ENCODE assay signal across 8 cellular contexts in genomic region chr11:65791719-65792213, GRCh38. TPM values are rescaled to one million over a fixed set of nuclear protein-coding genes. Genes with fewer than 3 reads are reported as not detected.
DNase-seq lines count a peak whose midpoint lies in the region; ATAC-seq lines count a peak whose summit lies in the region.

No MANE protein-coding gene starts in this region.

- H3K27me3 Mint-ChIP-seq in activated T-helper 2 cell treated with anti-CD3 and anti-CD28 coated beads, Interferon-gamma antibody, Interleukin-2, Interleukin-4, amounts not matched to agents 10 μg/mL and 5 μg/mL and 100 μg/mL, durations not matched to agents 14 hours and 24 hours and 36 hours (ENCODE audit: low read depth) = peaks cover 21% of the 10 kb centered on the region

- peak overlapping the region; percentile 55 for H3K27ac Mint-ChIP-seq in activated T-helper 2 cell treated with anti-CD3 and anti-CD28 coated beads, Interferon-gamma antibody, Interleukin-2, Interleukin-4, amounts not matched to agents 10 μg/mL and 5 μg/mL and 100 μg/mL, durations not matched to agents 14 hours and 24 hours and 36 hours

- no peak overlapping the region for H3K4me3 Mint-ChIP-seq in activated T-helper 2 cell treated with anti-CD3 and anti-CD28 coated beads, Interferon-gamma antibody, Interleukin-2, Interleukin-4, amounts not matched to agents 10 μg/mL and 5 μg/mL and 100 μg/mL, durations not matched to agents 14 hours and 24 hours and 36 hours (ENCODE audit: low read depth)

- intact Hi-C loops in activated T-helper 2 cell treated with anti-CD3 and anti-CD28 coated beads, Interferon-gamma antibody, Interleukin-2, Interleukin-4, amounts not matched to agents 10 μg/mL and 5 μg/mL and 100 μg/mL, durations not matched to agents 14 hours and 24 hours and 36 hours (cut with micrococcal nuclease) = loop anchor here (1.0 kb wide), 1 partner anchor 11 kb away; the partner anchor contains the start of gene AP5B1
- intact Hi-C loops in Right ventricle myocardium superior (cut with DNase I) = no loop called here

- no peaks in the 10 kb centered on the region for H3K9me3 Mint-ChIP-seq in activated T-helper 2 cell treated with anti-CD3 and anti-CD28 coated beads, Interferon-gamma antibody, Interleukin-2, Interleukin-4, amounts not matched to agents 10 μg/mL and 5 μg/mL and 100 μg/mL, durations not matched to agents 14 hours and 24 hours and 36 hours

- ATAC-seq in GM19463 (IDR thresholded peaks at IDR 0.05; ENCODE audit: unreplicated experiment) (peak; percentile 97), HG02763 (IDR thresholded peaks at IDR 0.05; ENCODE audit: unreplicated experiment) (no peak), Right ventricle myocardium superior (ENCODE audit: poor library complexity) (no peak)

- peaks cover 3% of the 10 kb centered on the region for H3K36me3 Mint-ChIP-seq in activated T-helper 2 cell treated with anti-CD3 and anti-CD28 coated beads, Interferon-gamma antibody, Interleukin-2, Interleukin-4, amounts not matched to agents 10 μg/mL and 5 μg/mL and 100 μg/mL, durations not matched to agents 14 hours and 24 hours and 36 hours (ENCODE audit: low read depth)

- peaks cover 24% of the 10 kb centered on the region for H3K4me1 Mint-ChIP-seq in activated T-helper 2 cell treated with anti-CD3 and anti-CD28 coated beads, Interferon-gamma antibody, Interleukin-2, Interleukin-4, amounts not matched to agents 10 μg/mL and 5 μg/mL and 100 μg/mL, durations not matched to agents 14 hours and 24 hours and 36 hours (ENCODE audit: low read depth)

- DNase-seq in DMS53 treated with DMSO at 0.1 percent for 48 hours (lab: John Stamatoyannopoulos, UW; ENCODE audit: unreplicated experiment) (peak; percentile 75), NCI-H2029 (lab: John Stamatoyannopoulos, UW) (peak; percentile 86), Right ventricle myocardium superior (no peak), AG20443 (ENCODE audit: low spot score) (no peak)
- DNase-seq in activated T-helper 2 cell treated with anti-CD3 and anti-CD28 coated beads, Interferon-gamma antibody, Interleukin-2, Interleukin-4, amounts not matched to agents 10 μg/mL and 5 μg/mL and 100 μg/mL, durations not matched to agents 14 hours and 24 hours and 36 hours (ENCODE audit: low spot score) = peak; percentile 68
- peak; percentile 71 for DNase-seq in stimulated activated CD4-positive, alpha-beta T cell treated with anti-CD3 and anti-CD28 coated beads, Interleukin-1b, Interleukin-23, amount 100 ng/mL, for 48 hours

RNA-seq across cellular contexts. Expression of gene OVOL1, which starts 4.9 kb away (rescaled TPM):
- 0.16 TPM in 2 replicates for total RNA-seq in activated T-helper 2 cell treated with anti-CD3 and anti-CD28 coated beads, Interferon-gamma antibody, Interleukin-2, Interleukin-4, amounts not matched to agents 10 μg/mL and 5 μg/mL and 100 μg/mL, durations not matched to agents 14 hours and 24 hours and 36 hours
- not detected for total RNA-seq in Right ventricle myocardium superior

RNA-seq across cellular contexts. Expression of gene AP5B1, which starts 11.0 kb away (rescaled TPM):
- 24.6 and 24.9 TPM in 2 replicates for total RNA-seq in activated T-helper 2 cell treated with anti-CD3 and anti-CD28 coated beads, Interferon-gamma antibody, Interleukin-2, Interleukin-4, amounts not matched to agents 10 μg/mL and 5 μg/mL and 100 μg/mL, durations not matched to agents 14 hours and 24 hours and 36 hours
- 6.5 TPM for total RNA-seq in Right ventricle myocardium superior

RNA-seq across cellular contexts. Expression of gene SNX32, which starts 42.0 kb away (rescaled TPM):
- 0.64 and 0.96 TPM in 2 replicates for total RNA-seq in activated T-helper 2 cell treated with anti-CD3 and anti-CD28 coated beads, Interferon-gamma antibody, Interleukin-2, Interleukin-4, amounts not matched to agents 10 μg/mL and 5 μg/mL and 100 μg/mL, durations not matched to agents 14 hours and 24 hours and 36 hours
- not detected for total RNA-seq in Right ventricle myocardium superior

Comparison
In these comparisons a context has a peak if more than half of its experiments do, and no peak if none do; other contexts are left out.
1. DNase-seq: peak in DMS53 treated with DMSO at 0.1 percent for 48 hours (single experiment), NCI-H2029 (single experiment), activated T-helper 2 cell treated with anti-CD3 and anti-CD28 coated beads, Interferon-gamma antibody, Interleukin-2, Interleukin-4, amounts not matched to agents 10 μg/mL and 5 μg/mL and 100 μg/mL, durations not matched to agents 14 hours and 24 hours and 36 hours (single experiment) and stimulated activated CD4-positive, alpha-beta T cell treated with anti-CD3 and anti-CD28 coated beads, Interleukin-1b, Interleukin-23, amount 100 ng/mL, for 48 hours (single experiment); none in Right ventricle myocardium superior (single experiment) and AG20443 (single experiment).